8 cellular contexts compared by ENCODE assay signal in genomic region chr17:17849863-17850373, GRCh38. TPM values are rescaled to one million over a fixed set of nuclear protein-coding genes. Genes with fewer than 3 reads are reported as not detected.
A peak's percentile ranks its signal among the peaks of the same experiment; 100 is the strongest.
DNase-seq lines count a peak whose midpoint lies in the region; ATAC-seq and TF ChIP-seq lines count a peak whose summit lies in the region.

No MANE protein-coding gene starts in this region.

- peak overlapping the region; percentile 34 for H3K27ac ChIP-seq in 22Rv1
- peak overlapping the region; percentile 91 for H3K27ac ChIP-seq in right cardiac atrium (ENCODE audit: low read length)

- H3K9me3 Mint-ChIP-seq in activated naive CD4-positive, alpha-beta T cell treated with anti-CD3 and anti-CD28 coated beads, Interleukin-2, amount 50 U/mL, for 24 hours = no peaks in the 10 kb centered on the region

- in situ Hi-C loops in GM13976 (cut with MboI; ENCODE audit: low sequenced_read_pairs, unreplicated experiment) = no loop called here

- H3K4me1 Mint-ChIP-seq in activated naive CD4-positive, alpha-beta T cell treated with anti-CD3 and anti-CD28 coated beads, Interleukin-2, amount 50 U/mL, for 24 hours = peaks cover 81% of the 10 kb centered on the region

- no peak overlapping the region for H3K4me3 ChIP-seq in right cardiac atrium (ENCODE audit: low read length)

- TF ChIP-seq CTCF in 22Rv1 (IDR thresholded peaks at IDR 0.05) (peak; percentile 17), GM13976 (IDR thresholded peaks at IDR 0.05; ENCODE audit: borderline replicate concordance, control extremely low read depth, extremely low read depth, insufficient read depth, missing control alignments) (no peak)

- H3K4me1 ChIP-seq in right cardiac atrium (ENCODE audit: control insufficient read depth, insufficient read depth, low read length) = peaks cover 17% of the 10 kb centered on the region

- peak overlapping the region; percentile 95 for H3K27ac Mint-ChIP-seq in activated naive CD4-positive, alpha-beta T cell treated with anti-CD3 and anti-CD28 coated beads, Interleukin-2, amount 50 U/mL, for 24 hours

- 24% methylated on average over 2 of the region's 2 CpGs for WGBS in right cardiac atrium

- H3K4me3 Mint-ChIP-seq in activated naive CD4-positive, alpha-beta T cell treated with anti-CD3 and anti-CD28 coated beads, Interleukin-2, amount 50 U/mL, for 24 hours = peak overlapping the region; percentile 44

- intact Hi-C loops in right cardiac atrium (cut with DNase I) = loop anchor here in 1 of 4 donors (10.0 kb wide), 1 partner anchor 165 kb away; the partner anchor contains the start of gene RAI1

- H3K27me3 Mint-ChIP-seq in activated naive CD4-positive, alpha-beta T cell treated with anti-CD3 and anti-CD28 coated beads, Interleukin-2, amount 50 U/mL, for 24 hours = no peaks in the 10 kb centered on the region

- H3K9me3 ChIP-seq in right cardiac atrium (ENCODE audit: control insufficient read depth, low read length) = no peaks in the 10 kb centered on the region

- no peaks in the 10 kb centered on the region for H3K36me3 Mint-ChIP-seq in activated naive CD4-positive, alpha-beta T cell treated with anti-CD3 and anti-CD28 coated beads, Interleukin-2, amount 50 U/mL, for 24 hours

- no peaks in the 10 kb centered on the region for H3K27me3 ChIP-seq in right cardiac atrium (ENCODE audit: control insufficient read depth, insufficient read depth)

- DNase-seq in GM13976 (ENCODE audit: low spot score) (peak; percentile 84), RPMI8226 (peak; percentile 71), right cardiac atrium (peak; percentile 56 to 83 (median 79)), NCI-H1048 (lab: John Stamatoyannopoulos, UW) (no peak), RKO (ENCODE audit: low spot score) (no peak)
- peak; percentile 85 for DNase-seq in stimulated activated CD4-positive, alpha-beta T cell treated with anti-CD3 and anti-CD28 coated beads, Interleukin-1b, Interleukin-23, amount 100 ng/mL, for 48 hours

- peak; percentile 59 to 61 for ATAC-seq in right cardiac atrium

RNA-seq across cellular contexts. Expression of gene SREBF1, which starts 13.1 kb away (rescaled TPM):
- total RNA-seq in right cardiac atrium = 10 to 100 TPM; 28.7 to 41.6 (median 36.2) TPM
- 45.7 TPM for polyA plus RNA-seq in right cardiac atrium

Comparison
In these comparisons a context has a peak if more than half of its experiments do, and no peak if none do; other contexts are left out.
1. DNase-seq: peak in GM13976 (single experiment), RPMI8226 (single experiment), right cardiac atrium (3 of 3) and stimulated activated CD4-positive, alpha-beta T cell treated with anti-CD3 and anti-CD28 coated beads, Interleukin-1b, Interleukin-23, amount 100 ng/mL, for 48 hours (single experiment); none in NCI-H1048 (single experiment) and RKO (single experiment).